In the genomic region with DNA sequence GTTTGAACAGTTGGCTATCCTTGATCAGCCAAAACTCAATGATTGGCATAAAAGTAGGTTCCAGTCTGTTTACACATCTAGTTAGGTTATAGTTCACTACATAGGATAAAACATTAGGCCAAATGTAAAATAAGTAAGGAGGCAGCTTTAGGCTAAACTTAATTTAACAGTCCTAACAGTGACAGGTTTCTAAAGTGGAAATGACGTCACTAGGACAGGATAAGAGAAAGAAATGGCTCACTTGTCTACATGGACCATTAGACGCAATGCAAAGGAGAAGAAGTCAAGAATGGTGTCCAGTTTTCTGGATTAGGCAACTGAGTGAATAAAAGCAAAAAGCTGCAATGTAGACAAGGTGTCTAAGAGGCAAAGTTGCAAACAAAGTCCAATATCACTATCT, we compare ENCODE assay signal across 21 cellular contexts.
"Had no signal": no experiment of that assay in that cellular context is flagged by ENCODE, and none has a peak within 500 bp of the region (broad histone marks: within the 10 kb centered on the region; RNA-seq: fewer than 3 reads in every experiment).

No MANE protein-coding gene starts in this region.

- DNase-seq: Kasumi-1, KG1, MM.1S, NCI-H1092 treated with DMSO at 0.1 percent for 48 hours, NCI-H1436, NCI-H187, NCI-H2029, NCI-H2081 treated with DMSO at 0.1 percent for 48 hours, NCI-H2171, NCI-H226, NCI-H446, NCI-H510A, NCI-H524 treated with DMSO at 0.1 percent for 48 hours, NCI-H69, NCI-H774, SHP77 had no signal

- H3K27ac ChIP-seq: HL-60, RWPE1 had no signal

- FAIRE-seq: HTR-8/SVneo had no signal

- ATAC-seq: Panc1, SK-N-SH treated with all-trans-retinoic acid at 6 μM for 48 hours had no signal
